In the genomic region with DNA sequence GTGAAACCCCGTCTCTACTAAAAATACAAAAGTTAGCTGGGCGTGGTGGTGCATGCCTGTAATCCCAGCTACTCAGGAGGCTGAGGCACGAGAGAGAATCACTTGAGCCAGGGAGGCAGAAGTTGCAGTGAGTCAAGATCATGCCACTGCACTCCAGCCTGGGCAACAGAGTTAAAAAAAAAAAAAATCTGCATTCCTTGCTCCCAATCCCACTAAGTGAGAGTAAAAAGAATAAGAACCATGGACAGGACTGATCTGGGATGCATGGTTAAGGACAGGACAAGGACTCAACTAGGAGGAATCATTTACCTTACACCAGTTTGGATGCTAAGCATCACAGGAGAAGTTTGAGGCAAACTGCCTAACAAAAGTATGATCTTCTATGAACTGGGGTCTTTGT, we compare ENCODE assay signal across 8 cellular contexts. TPM values are rescaled to one million over a fixed set of nuclear protein-coding genes. Genes with fewer than 3 reads are reported as not detected.
DNase-seq lines count a peak whose midpoint lies in the region; ATAC-seq and TF ChIP-seq lines count a peak whose summit lies in the region.
"Not testable (repeated sequence)": the region's sequence is repeated elsewhere in the genome, so short reads cannot be mapped to it uniquely, and the experiment has no call there.

No MANE protein-coding gene starts in this region.

- H4K5ac ChIP-seq in IMR-90 (ENCODE audit: low read depth, low read length): peak overlapping the region; percentile 55; the same call in 1 of the 2 replicates

- not testable (repeated sequence) for DNase-seq in Calu3, SK-N-SH
- DNase-seq in GM03348 (ENCODE audit: low spot score): peak; percentile 30
- DNase-seq in IMR-90: peak; percentile 28
- peak; percentile 6 for DNase-seq in astrocyte of the hippocampus (ENCODE audit: low read depth, low spot score)
- DNase-seq in fibroblast of peridontal ligament (ENCODE audit: extremely low read depth): peak; percentile 12
- DNase-seq in sigmoid colon: peak; percentile 2

- H4K91ac ChIP-seq in IMR-90 (ENCODE audit: insufficient read depth, low read depth, low read length): peak overlapping the region; percentile 67; the same call in 1 of the 2 replicates

- not testable (repeated sequence) for H3K79me1 ChIP-seq in IMR-90 (ENCODE audit: low read depth in 1 of 2, low read length in 2 of 2)

- in situ Hi-C loops in IMR-90 (cut with MboI; ENCODE audit: low sequenced_read_pairs): not testable (repeated sequence)

- peaks cover 26% of the 10 kb centered on the region for H3K36me3 Mint-ChIP-seq in Calu3 (ENCODE audit: insufficient read depth, unreplicated experiment)

- not testable (repeated sequence) for H3K4me3 ChIP-seq in HEK293 (ENCODE audit: low read depth, low read length); IMR-90 (ENCODE audit: insufficient read depth, low read depth, low read length); SK-N-SH (ENCODE audit: low read depth in 2 of 2, low read length in 1 of 2); sigmoid colon

- not testable (repeated sequence) for TF ChIP-seq RAD21 in IMR-90 (IDR thresholded peaks at IDR 0.05; ENCODE audit: low read length); SK-N-SH (IDR thresholded peaks at IDR 0.05; ENCODE audit: low read length)

- not testable (repeated sequence) for H3K36me3 ChIP-seq in HEK293 (ENCODE audit: control insufficient read depth in 2 of 2, insufficient read depth in 1 of 2, low read length in 2 of 2); IMR-90 (ENCODE audit: control insufficient read depth, insufficient read depth, low read length); SK-N-SH (replicated peaks in 1 of 2; ENCODE audit: control insufficient read depth in 1 of 2, insufficient read depth in 2 of 2, low read length in 1 of 2); sigmoid colon

- H4K8ac ChIP-seq in IMR-90 (ENCODE audit: low read depth in 2 of 2, low read length in 2 of 2): not testable (repeated sequence)

- not testable (repeated sequence) for H3K4ac ChIP-seq in IMR-90 (ENCODE audit: low read depth, low read length)

- peak overlapping the region; percentile 92 for H3K27ac Mint-ChIP-seq in Calu3 (ENCODE audit: unreplicated experiment)

- TF ChIP-seq CTCF in Calu3 (IDR thresholded peaks at IDR 0.05; ENCODE audit: unreplicated experiment); HEK293 (tag by site-specific recombination; IDR thresholded peaks at IDR 0.05); IMR-90 (conservative IDR thresholded peaks at IDR 0.05; ENCODE audit: low read depth, low read length); SK-N-SH (IDR thresholded peaks at IDR 0.05); sigmoid colon (IDR thresholded peaks at IDR 0.05): not testable (repeated sequence)

- H3K9me3 Mint-ChIP-seq in Calu3 (ENCODE audit: low read depth, unreplicated experiment): not testable (repeated sequence)

- peaks cover 62% of the 10 kb centered on the region for H3K4me1 Mint-ChIP-seq in Calu3 (ENCODE audit: low read depth, unreplicated experiment)

- not testable (repeated sequence) for H3K4me3 Mint-ChIP-seq in Calu3 (ENCODE audit: low read depth, unreplicated experiment)

- TF ChIP-seq POLR2A in IMR-90 (IDR thresholded peaks at IDR 0.05; ENCODE audit: low read depth, low read length); sigmoid colon (IDR thresholded peaks at IDR 0.05): not testable (repeated sequence)

- H3K27me3 Mint-ChIP-seq in Calu3 (ENCODE audit: unreplicated experiment): not testable (repeated sequence)

- ATAC-seq in IMR-90 (ENCODE audit: low read depth): peak; percentile 46

- H3K27me3 ChIP-seq in IMR-90 (ENCODE audit: control insufficient read depth, insufficient read depth, low read length); SK-N-SH (ENCODE audit: insufficient read depth); sigmoid colon: not testable (repeated sequence)

- intact Hi-C loops in Calu3 (cut with micrococcal nuclease; ENCODE audit: unreplicated experiment): loop anchor here (2.0 kb wide), 2 partner anchors 63 to 115 kb away; partner anchors contain the start of gene CLASP1
- intact Hi-C loops in IMR-90 (cut with micrococcal nuclease); sigmoid colon (cut with DNase I): not testable (repeated sequence)

- WGBS in IMR-90 (ENCODE audit: extremely low coverage in 2 of 2, insufficient read length in 1 of 2), 2 experiments: no CpG with 5 or more reads among the region's 3 CpGs
- WGBS in SK-N-SH (ENCODE audit: low lambda C conversion rate): 80% methylated on average over 3 of the region's 3 CpGs
- 82 to 89% methylated on average over 3 of the region's 3 CpGs for WGBS in sigmoid colon, 2 donors

- H3F3A ChIP-seq in SK-N-SH (replicated peaks; ENCODE audit: insufficient read depth): not testable (repeated sequence)

- peak overlapping the region; percentile 71; the same call in 1 of the 2 replicates for H3K18ac ChIP-seq in IMR-90 (ENCODE audit: low read depth, low read length)

- TF ChIP-seq EP300 in SK-N-SH (IDR thresholded peaks at IDR 0.05; ENCODE audit: borderline replicate concordance in 1 of 2, low read depth in 1 of 2, low read length in 1 of 2); sigmoid colon (IDR thresholded peaks at IDR 0.05): not testable (repeated sequence)

- not testable (repeated sequence) for H3K27ac ChIP-seq in HEK293 (ENCODE audit: extremely low read depth, low read depth, low read length); IMR-90 (ENCODE audit: insufficient read depth, low read length); sigmoid colon
- H3K27ac ChIP-seq in SK-N-SH (ENCODE audit: low read depth in 2 of 2, low read length in 1 of 2): peak overlapping the region in 1 of 2 experiments; percentile 4; a peak in 1 of 4 replicates

- H2BK15ac ChIP-seq in IMR-90 (ENCODE audit: low read depth, low read length): not testable (repeated sequence)

- H3K4me2 ChIP-seq in IMR-90 (ENCODE audit: low read depth, low read length): not testable (repeated sequence)
- H3K4me2 ChIP-seq in SK-N-SH: peak overlapping the region; percentile 70; the same call in 1 of the 2 replicates

- peaks cover 10% of the 10 kb centered on the region for H3K9me1 ChIP-seq in IMR-90 (ENCODE audit: insufficient read depth, low read length)

- CTCF ChIA-PET in Calu3 (lab: Charles Lee); HEK293 (lab: Yijun Ruan, JAX); SK-N-SH (lab: Yijun Ruan, JAX): not testable (repeated sequence)
- CTCF ChIA-PET in IMR-90 (lab: Yijun Ruan, JAX): interaction anchor here (1.9 kb wide), 1 partner anchor 181 kb away, joined by 5 read pairs; the partner anchor contains the start of gene RNU4ATAC

- not testable (repeated sequence) for H3K4me1 ChIP-seq in HEK293 (ENCODE audit: control insufficient read depth, insufficient read depth, low read length); sigmoid colon
- H3K4me1 ChIP-seq in IMR-90 (ENCODE audit: control insufficient read depth, insufficient read depth, low read length): peaks cover 10% of the 10 kb centered on the region
- H3K4me1 ChIP-seq in SK-N-SH (ENCODE audit: control insufficient read depth in 1 of 2, insufficient read depth in 2 of 2, low read depth in 1 of 2, low read length in 1 of 2): peaks cover 4 to 14% of the 10 kb centered on the region in 2 experiments; a peak in 1 of 4 replicates

- H3K56ac ChIP-seq in IMR-90 (ENCODE audit: extremely low read depth, insufficient read depth, low read length): not testable (repeated sequence)

- not testable (repeated sequence) for H4K20me1 ChIP-seq in IMR-90 (ENCODE audit: insufficient read depth, low read length); SK-N-SH (ENCODE audit: insufficient read depth)

- H2BK5ac ChIP-seq in IMR-90 (ENCODE audit: low read depth, low read length, poor library complexity, severe bottlenecking): not testable (repeated sequence)

- POLR2A ChIA-PET in HEK293 (lab: Yijun Ruan, JAX); IMR-90 (lab: Charles Lee; ENCODE audit: unreplicated experiment); SK-N-SH (lab: Yijun Ruan, JAX): not testable (repeated sequence)

- H2AFZ ChIP-seq in IMR-90 (replicated peaks; ENCODE audit: low read length, poor library complexity); SK-N-SH (ENCODE audit: low read depth): not testable (repeated sequence)

- dilution Hi-C loops in IMR-90 (cut with HindIII; ENCODE audit: low sequenced_read_pairs, unreplicated experiment): not testable (repeated sequence)

- peak overlapping the region; percentile 72; the same call in 1 of the 2 replicates for H3K14ac ChIP-seq in IMR-90 (replicated peaks; ENCODE audit: low read depth, low read length)

- H2BK20ac ChIP-seq in IMR-90 (ENCODE audit: low read depth, low read length): peak overlapping the region; percentile 74; the same call in 1 of the 2 replicates

- not testable (repeated sequence) for H3K79me2 ChIP-seq in SK-N-SH (ENCODE audit: insufficient read depth)

- H3K23ac ChIP-seq in IMR-90 (ENCODE audit: low read depth, low read length): not testable (repeated sequence)

- not testable (repeated sequence) for H2AK9ac ChIP-seq in IMR-90 (replicated peaks; ENCODE audit: low read depth, low read length, poor library complexity)

- not testable (repeated sequence) for BruUV-seq in Calu3 (replicated peaks; lab: Mats Ljungman, UMichigan); IMR-90 (replicated peaks; lab: Mats Ljungman, UMichigan)

- H2BK120ac ChIP-seq in IMR-90 (ENCODE audit: low read depth, low read length): peak overlapping the region; percentile 84

- not testable (repeated sequence) for H3K9me3 ChIP-seq in HEK293 (ENCODE audit: control insufficient read depth, insufficient read depth, low read depth, low read length); IMR-90 (ENCODE audit: control insufficient read depth, insufficient read depth, low read length); SK-N-SH; sigmoid colon

- not testable (repeated sequence) for H3K9ac ChIP-seq in IMR-90 (ENCODE audit: low read depth, low read length); SK-N-SH

- not testable (repeated sequence) for H3K9me2 ChIP-seq in SK-N-SH

- not testable (repeated sequence) for H2AK5ac ChIP-seq in IMR-90 (ENCODE audit: low read depth, low read length)

RNA-seq across cellular contexts. Expression of gene NIFK, which starts 25.2 kb away (rescaled TPM):
- total RNA-seq in Calu3 (2022): 82.9 and 95.2 TPM in 2 replicates
- 19.5 and 47.8 TPM in 2 replicates for total RNA-seq in IMR-90 (2012; rRNA removed)
- polyA plus RNA-seq in IMR-90 (2012; rRNA removed): 22.7 and 24.3 TPM in 2 replicates
- 3.9 and 5.8 TPM in 2 replicates for polyA plus RNA-seq in IMR-90 (2012; cell fraction: cytosol; rRNA removed)
- 2.9 and 12.4 TPM in 2 replicates for polyA plus RNA-seq in IMR-90 (2012; cell fraction: nucleus; rRNA removed; ENCODE audit: low replicate concordance)
- polyA plus RNA-seq in SK-N-SH (2012; rRNA removed): 17.0 and 22.8 TPM in 2 replicates
- polyA plus RNA-seq in SK-N-SH (2012; cell fraction: cytosol; rRNA removed): 27.2 and 43.1 TPM in 2 replicates
- polyA plus RNA-seq in SK-N-SH (2012; cell fraction: nucleus; rRNA removed): 15.2 and 23.2 TPM in 2 replicates
- 10 to 100 TPM; 25.4 to 51.2 (median 32.1) TPM for total RNA-seq in sigmoid colon
- polyA plus RNA-seq in sigmoid colon: 10 to 100 TPM; 19.9 to 38.3 (median 23.4) TPM

RNA-seq across cellular contexts. Expression of gene TSN, which starts 44.0 kb away (rescaled TPM):
- total RNA-seq in Calu3 (2022) (125 and 142 TPM in 2 replicates), IMR-90 (2012; rRNA removed) (56.3 and 57.5 TPM in 2 replicates), sigmoid colon (10 to 100 TPM; 24.8 to 51.5 (median 42.0) TPM)
- polyA plus RNA-seq in IMR-90 (2012; rRNA removed) (28.4 and 31.0 TPM in 2 replicates), SK-N-SH (2012; rRNA removed) (26.1 and 35.1 TPM in 2 replicates), sigmoid colon (10 to 100 TPM; 15.6 to 37.0 (median 18.7) TPM)
- 6.5 and 20.6 TPM in 2 replicates for polyA plus RNA-seq in IMR-90 (2012; cell fraction: cytosol; rRNA removed)
- polyA plus RNA-seq in IMR-90 (2012; cell fraction: nucleus; rRNA removed; ENCODE audit: low replicate concordance): 2.2 and 12.0 TPM in 2 replicates
- polyA plus RNA-seq in SK-N-SH (2012; cell fraction: cytosol; rRNA removed): 36.5 and 40.7 TPM in 2 replicates
- polyA plus RNA-seq in SK-N-SH (2012; cell fraction: nucleus; rRNA removed): 12.2 and 16.9 TPM in 2 replicates
